In the genomic region with DNA sequence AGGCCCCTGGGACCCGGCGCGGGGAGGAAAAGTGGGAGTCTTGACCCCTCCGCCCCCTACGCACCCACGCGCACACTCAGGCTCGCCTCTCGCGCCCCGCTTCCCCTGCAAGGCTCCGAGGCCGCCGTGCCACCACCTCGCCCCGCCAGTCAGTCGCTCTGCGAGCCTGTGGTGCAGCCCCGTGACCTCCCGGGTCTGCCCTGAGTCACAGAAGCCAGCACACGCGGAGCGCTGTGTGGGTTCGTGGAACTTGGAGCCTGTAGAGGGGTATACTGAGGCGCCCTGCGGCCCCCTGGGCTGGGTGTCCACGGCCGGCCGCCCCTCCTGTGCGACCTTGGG, we compare ENCODE assay signal across 8 cellular contexts. TPM values are rescaled to one million over a fixed set of nuclear protein-coding genes. Genes with fewer than 3 reads are reported as not detected.
DNase-seq lines count a peak whose midpoint lies in the region; ATAC-seq and TF ChIP-seq lines count a peak whose summit lies in the region.

No MANE protein-coding gene starts in this region.

- H3K4me1 Mint-ChIP-seq in activated CD4-positive, alpha-beta memory T cell treated with anti-CD3 and anti-CD28 coated beads, Interleukin-2, amount 10 ng/mL, durations not matched to agents 7 days and 5 days: peaks cover 44% of the 10 kb centered on the region

- H3K9me3 ChIP-seq in sigmoid colon: no peaks in the 10 kb centered on the region

- in situ Hi-C loops in GM13977 (cut with MboI; ENCODE audit: low pct_unique_long_range_greater_than_20kb, low sequenced_read_pairs, unreplicated experiment): no loop called here

- TF ChIP-seq EP300 in sigmoid colon (IDR thresholded peaks at IDR 0.05): no peak

- no peaks in the 10 kb centered on the region for H3K36me3 ChIP-seq in sigmoid colon

- H3K4me1 ChIP-seq in sigmoid colon: peaks cover 0 to 51% (median 48%) of the 10 kb centered on the region in 4 donors

- TF ChIP-seq CTCF in GM13977 (IDR thresholded peaks at IDR 0.05; ENCODE audit: extremely low read depth, insufficient read depth, missing control alignments) (no peak), fibroblast of mammary gland (conservative IDR thresholded peaks at IDR 0.05; ENCODE audit: control insufficient read depth, insufficient read depth, low read depth, low read length) (no peak), sigmoid colon (IDR thresholded peaks at IDR 0.05) (no peak)

- 22 to 24% methylated on average over 30 of the region's 30 CpGs for WGBS in sigmoid colon, 2 donors

- H3K27me3 ChIP-seq in sigmoid colon: no peaks in the 10 kb centered on the region

- TF ChIP-seq POLR2A in sigmoid colon (IDR thresholded peaks at IDR 0.05): no peak

- H3K27me3 Mint-ChIP-seq in activated CD4-positive, alpha-beta memory T cell treated with anti-CD3 and anti-CD28 coated beads, Interleukin-2, amount 10 ng/mL, durations not matched to agents 7 days and 5 days: peaks cover 20% of the 10 kb centered on the region

- H3K9me3 Mint-ChIP-seq in activated CD4-positive, alpha-beta memory T cell treated with anti-CD3 and anti-CD28 coated beads, Interleukin-2, amount 10 ng/mL, durations not matched to agents 7 days and 5 days: no peaks in the 10 kb centered on the region

- intact Hi-C loops in sigmoid colon (cut with DNase I): no loop called here

- peak overlapping the region; percentile 12 for H3K4me3 ChIP-seq in fibroblast of mammary gland (ENCODE audit: control insufficient read depth, low read depth, low read length)
- H3K4me3 ChIP-seq in sigmoid colon: peak overlapping the region; percentile 41 to 71 (median 63)

- no peak overlapping the region for H3K27ac Mint-ChIP-seq in activated CD4-positive, alpha-beta memory T cell treated with anti-CD3 and anti-CD28 coated beads, Interleukin-2, amount 10 ng/mL, durations not matched to agents 7 days and 5 days

- DNase-seq in GM13977 (ENCODE audit: low spot score): peak; percentile 49
- DNase-seq in activated CD4-positive, alpha-beta memory T cell treated with anti-CD3 and anti-CD28 coated beads, Interleukin-2, amount 10 ng/mL, durations not matched to agents 7 days and 5 days: no peak
- DNase-seq in fibroblast of mammary gland (ENCODE audit: low read depth): peak; percentile 12
- no peak for DNase-seq in sigmoid colon
- DNase-seq in ureter (ENCODE audit: low spot score): no peak

- POLR2A ChIA-PET in activated CD4-positive, alpha-beta memory T cell treated with anti-CD3 and anti-CD28 coated beads, Interleukin-2, amount 10 ng/mL, durations not matched to agents 7 days and 5 days (lab: Charles Lee): no interaction called here

- ATAC-seq in GM18870 (IDR thresholded peaks at IDR 0.05; ENCODE audit: unreplicated experiment) (no peak), GM19035 (IDR thresholded peaks at IDR 0.05; ENCODE audit: unreplicated experiment) (no peak), HG03025 (IDR thresholded peaks at IDR 0.05; ENCODE audit: low FRiP score, unreplicated experiment) (no peak)

- H3K36me3 Mint-ChIP-seq in activated CD4-positive, alpha-beta memory T cell treated with anti-CD3 and anti-CD28 coated beads, Interleukin-2, amount 10 ng/mL, durations not matched to agents 7 days and 5 days (ENCODE audit: low read depth): no peaks in the 10 kb centered on the region

- CTCF ChIA-PET in activated CD4-positive, alpha-beta memory T cell treated with anti-CD3 and anti-CD28 coated beads, Interleukin-2, amount 10 ng/mL, durations not matched to agents 7 days and 5 days (lab: Charles Lee): interaction anchor here (2.8 kb wide), 1 partner anchor 205 kb away, joined by 15 read pairs; no protein-coding TSS in a partner anchor

- H3K27ac ChIP-seq in sigmoid colon: peak overlapping the region; percentile 57 to 79 (median 65)

- H3K4me3 Mint-ChIP-seq in activated CD4-positive, alpha-beta memory T cell treated with anti-CD3 and anti-CD28 coated beads, Interleukin-2, amount 10 ng/mL, durations not matched to agents 7 days and 5 days: peak overlapping the region; percentile 48

RNA-seq across cellular contexts. Expression of gene ALS2CL, which starts 0.4 kb away (rescaled TPM):
- 1 to 10 TPM; 6.9 to 7.4 TPM for total RNA-seq in activated CD4-positive, alpha-beta memory T cell treated with anti-CD3 and anti-CD28 coated beads, Interleukin-2, amount 10 ng/mL, durations not matched to agents 7 days and 5 days
- total RNA-seq in sigmoid colon (10 to 100 TPM in 1 of 4 donors, 1 to 10 TPM in 3; 3.9 to 10.5 (median 4.3) TPM), ureter (64.5 TPM)
- polyA plus RNA-seq in sigmoid colon: 10 to 100 TPM in 1 of 3 donors, 1 to 10 TPM in 2; 5.4 to 35.0 (median 6.0) TPM

RNA-seq across cellular contexts. Expression of gene TMIE, which starts 7.3 kb away (rescaled TPM):
- under 1 TPM; 0.20 to 0.63 TPM for total RNA-seq in activated CD4-positive, alpha-beta memory T cell treated with anti-CD3 and anti-CD28 coated beads, Interleukin-2, amount 10 ng/mL, durations not matched to agents 7 days and 5 days
- total RNA-seq in sigmoid colon (1 to 10 TPM in 2 of 4 donors, under 1 TPM in 1, not detected in 1; 0.81 to 1.8 (median 1.8) TPM), ureter (1.0 TPM)
- under 1 TPM in 1 of 3 donors, not detected in 2; 0.63 TPM for polyA plus RNA-seq in sigmoid colon

RNA-seq across cellular contexts. Expression of gene PRSS50, which starts 23.8 kb away (rescaled TPM):
- not detected for total RNA-seq in activated CD4-positive, alpha-beta memory T cell treated with anti-CD3 and anti-CD28 coated beads, Interleukin-2, amount 10 ng/mL, durations not matched to agents 7 days and 5 days
- total RNA-seq in sigmoid colon (1 to 10 TPM in 1 of 4 donors, under 1 TPM in 2, not detected in 1; 0.16 to 1.1 (median 0.81) TPM), ureter (1.6 TPM)
- polyA plus RNA-seq in sigmoid colon: under 1 TPM in 1 of 3 donors, not detected in 2; 0.03 TPM

Comparison
In these comparisons a context has a peak if more than half of its experiments do, and no peak if none do; other contexts are left out.
1. DNase-seq: peak in GM13977 (single experiment) and fibroblast of mammary gland (single experiment); none in activated CD4-positive, alpha-beta memory T cell treated with anti-CD3 and anti-CD28 coated beads, Interleukin-2, amount 10 ng/mL, durations not matched to agents 7 days and 5 days (single experiment), sigmoid colon (single experiment) and ureter (single experiment).